Comparison of ENCODE assay signal across 14 cellular contexts in genomic region chr12:115383668-115384067, GRCh38.
DNase-seq lines count a peak whose midpoint lies in the region; ATAC-seq, FAIRE-seq and TF ChIP-seq lines count a peak whose summit lies in the region.
"Had no signal": no experiment of that assay in that cellular context is flagged by ENCODE, and none has a peak within 500 bp of the region (broad histone marks: within the 10 kb centered on the region; RNA-seq: fewer than 3 reads in every experiment).

No MANE protein-coding gene starts in this region.

- peak; percentile 77 for DNase-seq in DMS79 (lab: John Stamatoyannopoulos, UW)
- DNase-seq in RCC 7860 (ENCODE audit: low spot score): peak; percentile 22
- DNase-seq in omental fat pad (ENCODE audit: low spot score): no peak
- no peak for DNase-seq in activated CD4-positive, alpha-beta T cell treated with anti-CD3 and anti-CD28 coated beads for 1 hour
- DNase-seq in right atrium auricular region (ENCODE audit: low spot score): no peak
- DNase-seq: activated T-cell treated with anti-CD3 and anti-CD28 coated beads for 4 hours; NCI-H1417; NCI-H526 treated with DMSO at 0.1 percent for 48 hours; occipital lobe; stimulated activated CD4-positive, alpha-beta T cell treated with anti-CD3 and anti-CD28 coated beads, Interleukin-15, amount 100 ng/mL, for 24 hours had no signal

- peak; percentile 91 for ATAC-seq in omental fat pad (ENCODE audit: low FRiP score)
- no peak for ATAC-seq in GM21360 (IDR thresholded peaks at IDR 0.05; ENCODE audit: unreplicated experiment)
- ATAC-seq in GM18861 (IDR thresholded peaks at IDR 0.05; ENCODE audit: unreplicated experiment): no peak

- peak overlapping the region; percentile 39 to 40 for H3K27ac ChIP-seq in esophagus (ENCODE audit: low read depth in 2 of 2, low read length in 1 of 2)
- no peak overlapping the region for H3K27ac ChIP-seq in right atrium auricular region
- H3K27ac ChIP-seq: SK-N-MC had no signal

- H3K4me1 ChIP-seq in esophagus (ENCODE audit: control insufficient read depth in 2 of 2, insufficient read depth in 2 of 2, low read length in 1 of 2) (no peaks in the 10 kb centered on the region), right atrium auricular region (no peaks in the 10 kb centered on the region)

- H3K9me3 ChIP-seq in esophagus (ENCODE audit: control insufficient read depth in 2 of 2, insufficient read depth in 1 of 2, low read depth in 1 of 2, low read length in 1 of 2) (peaks cover 0 to 2% of the 10 kb centered on the region in 2 donors), right atrium auricular region (no peaks in the 10 kb centered on the region)

- H3K36me3 ChIP-seq in esophagus (ENCODE audit: control insufficient read depth in 2 of 2, insufficient read depth in 2 of 2, low read length in 1 of 2) (no peaks in the 10 kb centered on the region), right atrium auricular region (no peaks in the 10 kb centered on the region)

- H3K27me3 ChIP-seq in esophagus (ENCODE audit: control insufficient read depth in 1 of 2, insufficient read depth in 2 of 2, low read length in 2 of 2) (no peaks in the 10 kb centered on the region), right atrium auricular region (no peaks in the 10 kb centered on the region)

- no peak overlapping the region for H3K4me3 ChIP-seq in esophagus (ENCODE audit: low read depth in 1 of 2, low read length in 2 of 2)
- H3K4me3 ChIP-seq in right atrium auricular region: no peak overlapping the region
- H3K4me3 ChIP-seq: SK-N-MC had no signal

- TF ChIP-seq CTCF in omental fat pad (IDR thresholded peaks at IDR 0.05) (no peak), right atrium auricular region (IDR thresholded peaks at IDR 0.05) (no peak)

- 34 to 44% methylated on average over 7 of the region's 7 CpGs for WGBS in esophagus, 2 donors

- FAIRE-seq in RCC 7860 (lab: Jason Lieb, UNC): no peak

Comparison
In these comparisons a context has a peak if more than half of its experiments do, and no peak if none do; other contexts are left out.
1. DNase-seq: peak in DMS79 (single experiment) and RCC 7860 (single experiment); none in omental fat pad (single experiment), activated CD4-positive, alpha-beta T cell treated with anti-CD3 and anti-CD28 coated beads for 1 hour (single experiment) and right atrium auricular region (single experiment).
2. H3K27ac ChIP-seq: peak in esophagus (2 of 2); none in right atrium auricular region (0 of 2).